Comparison of ENCODE assay signal across 8 cellular contexts in the genomic region with DNA sequence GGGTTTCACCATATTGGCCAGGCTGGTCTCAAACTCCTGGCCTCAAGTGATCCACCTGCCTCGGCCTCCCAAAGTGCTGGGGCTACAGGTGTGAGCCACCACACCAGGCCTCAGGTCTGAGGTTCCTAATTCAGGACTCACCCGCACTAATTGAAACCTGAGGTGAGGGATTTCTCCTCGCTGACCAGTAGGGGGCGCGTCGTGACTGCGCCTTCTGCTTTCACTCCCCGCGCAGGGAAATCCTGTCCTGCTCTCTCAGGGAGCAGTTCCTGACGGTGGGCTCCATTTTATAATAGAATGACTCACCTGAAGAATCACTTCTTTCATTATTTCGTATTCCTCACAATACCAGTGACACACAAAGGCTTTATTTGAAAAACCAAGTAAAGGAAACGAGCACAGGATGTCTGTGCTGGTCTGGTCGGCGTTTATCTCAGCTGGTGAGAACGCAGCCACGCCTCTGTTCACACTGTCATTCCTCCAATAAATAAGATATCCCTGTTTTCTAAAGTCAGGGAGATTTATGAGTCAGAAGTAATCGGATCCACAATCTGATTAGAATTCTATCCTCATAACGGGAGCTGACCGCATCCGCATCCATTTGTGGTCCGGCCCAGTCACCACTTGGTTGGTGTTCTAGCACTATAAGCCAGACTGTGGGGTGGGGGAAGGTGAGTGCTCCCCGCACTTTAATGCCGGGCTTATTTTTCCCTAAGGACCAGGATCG. TPM values are rescaled to one million over a fixed set of nuclear protein-coding genes. Genes with fewer than 3 reads are reported as not detected.
A peak's percentile ranks its signal among the peaks of the same experiment; 100 is the strongest.
DNase-seq lines count a peak whose midpoint lies in the region; ATAC-seq, FAIRE-seq and TF ChIP-seq lines count a peak whose summit lies in the region.

No MANE protein-coding gene starts in this region.

- H3K9me3 Mint-ChIP-seq in activated naive CD8-positive, alpha-beta T cell (ENCODE audit: low read depth) = no peaks in the 10 kb centered on the region

- H3K27ac ChIP-seq in osteoblast (ENCODE audit: low read depth, low read length) (peak overlapping the region; percentile 83), temporal lobe (ENCODE audit: low read depth, low read length) (peak overlapping the region; percentile 39)

- peak overlapping the region; percentile 56 for H3K4me3 Mint-ChIP-seq in activated naive CD8-positive, alpha-beta T cell

- peaks cover 24% of the 10 kb centered on the region for H3K4me1 Mint-ChIP-seq in activated naive CD8-positive, alpha-beta T cell (ENCODE audit: low read depth)

- H3K4me1 ChIP-seq in osteoblast (ENCODE audit: insufficient read depth, low read length) = peaks cover 23% of the 10 kb centered on the region

- H3K27me3 Mint-ChIP-seq in activated naive CD8-positive, alpha-beta T cell = no peaks in the 10 kb centered on the region

- no peaks in the 10 kb centered on the region for H4K20me1 ChIP-seq in osteoblast (ENCODE audit: insufficient read depth, low read length)

- peaks cover 3% of the 10 kb centered on the region for H3K36me3 Mint-ChIP-seq in activated naive CD8-positive, alpha-beta T cell

- DNase-seq in D721Med (ENCODE audit: insufficient read length, low spot score) (no peak), KBM-7 (peak; percentile 67), SKM-1 treated with dmso at 0.1 percent for 144 hours (lab: John Stamatoyannopoulos, UW; ENCODE audit: unreplicated experiment) (peak; percentile 61), head of caudate nucleus (peak; percentile 58 to 93 (median 84)), osteoblast (ENCODE audit: insufficient read length, low spot score, missing footprints) (peak; percentile 94)

- ATAC-seq in GM21529 (IDR thresholded peaks at IDR 0.05; ENCODE audit: unreplicated experiment) = peak; percentile 77

- no peaks in the 10 kb centered on the region for H3K36me3 ChIP-seq in osteoblast (ENCODE audit: insufficient read depth, low read length)

- peak overlapping the region; percentile 65 for H2AFZ ChIP-seq in osteoblast (ENCODE audit: low read length)

- peak overlapping the region; percentile 65 for H3K4me3 ChIP-seq in osteoblast (ENCODE audit: insufficient read depth, low read length)

- H3K4me2 ChIP-seq in osteoblast (ENCODE audit: insufficient read depth, low read length) = peak overlapping the region; percentile 86

- in situ Hi-C loops in KBM-7 (cut with MboI; ENCODE audit: low pct_unique_long_range_greater_than_20kb, low sequenced_read_pairs) = no loop called here

- intact Hi-C loops in head of caudate nucleus (cut with DNase I) = loop anchor here (2.0 to 10.0 kb wide), 3 partner anchors 40 to 171 kb away; partner anchors contain the start of gene INPP5F

- H3K9me3 ChIP-seq in osteoblast (ENCODE audit: low read depth, low read length) = no peaks in the 10 kb centered on the region

- H3K27ac Mint-ChIP-seq in activated naive CD8-positive, alpha-beta T cell = peak overlapping the region; percentile 86

- peak; percentile 92 for TF ChIP-seq CTCF in D721Med (IDR thresholded peaks at IDR 0.05; ENCODE audit: insufficient read depth, missing control alignments)
- TF ChIP-seq CTCF in osteoblast (IDR thresholded peaks at IDR 0.05; ENCODE audit: extremely low read depth, low read depth, low read length) = peak; percentile 95

- no peaks in the 10 kb centered on the region for H3K27me3 ChIP-seq in osteoblast (ENCODE audit: insufficient read depth, low read length)

- H3K79me2 ChIP-seq in osteoblast (ENCODE audit: insufficient read depth, low read length) = no peaks in the 10 kb centered on the region

- no peak for FAIRE-seq in D721Med (lab: Jason Lieb, UNC)

RNA-seq across cellular contexts. Expression of gene BAG3, which starts 35.4 kb away (rescaled TPM):
- total RNA-seq in osteoblast (12.7 TPM in 2 replicates), temporal lobe (0.98 TPM)

RNA-seq across cellular contexts. Expression of gene INPP5F, which starts 39.2 kb away (rescaled TPM):
- 10.9 and 11.2 TPM in 2 replicates for total RNA-seq in osteoblast
- 123 TPM for total RNA-seq in temporal lobe

Comparison
In these comparisons a context has a peak if more than half of its experiments do, and no peak if none do; other contexts are left out.
1. RNA of gene INPP5F, which starts 39.2 kb away (total RNA-seq): 123 TPM in temporal lobe (single experiment); 10.9 to 11.2 TPM in osteoblast; every median in the first group is over 10 times any median in the second.